In the genomic region with DNA sequence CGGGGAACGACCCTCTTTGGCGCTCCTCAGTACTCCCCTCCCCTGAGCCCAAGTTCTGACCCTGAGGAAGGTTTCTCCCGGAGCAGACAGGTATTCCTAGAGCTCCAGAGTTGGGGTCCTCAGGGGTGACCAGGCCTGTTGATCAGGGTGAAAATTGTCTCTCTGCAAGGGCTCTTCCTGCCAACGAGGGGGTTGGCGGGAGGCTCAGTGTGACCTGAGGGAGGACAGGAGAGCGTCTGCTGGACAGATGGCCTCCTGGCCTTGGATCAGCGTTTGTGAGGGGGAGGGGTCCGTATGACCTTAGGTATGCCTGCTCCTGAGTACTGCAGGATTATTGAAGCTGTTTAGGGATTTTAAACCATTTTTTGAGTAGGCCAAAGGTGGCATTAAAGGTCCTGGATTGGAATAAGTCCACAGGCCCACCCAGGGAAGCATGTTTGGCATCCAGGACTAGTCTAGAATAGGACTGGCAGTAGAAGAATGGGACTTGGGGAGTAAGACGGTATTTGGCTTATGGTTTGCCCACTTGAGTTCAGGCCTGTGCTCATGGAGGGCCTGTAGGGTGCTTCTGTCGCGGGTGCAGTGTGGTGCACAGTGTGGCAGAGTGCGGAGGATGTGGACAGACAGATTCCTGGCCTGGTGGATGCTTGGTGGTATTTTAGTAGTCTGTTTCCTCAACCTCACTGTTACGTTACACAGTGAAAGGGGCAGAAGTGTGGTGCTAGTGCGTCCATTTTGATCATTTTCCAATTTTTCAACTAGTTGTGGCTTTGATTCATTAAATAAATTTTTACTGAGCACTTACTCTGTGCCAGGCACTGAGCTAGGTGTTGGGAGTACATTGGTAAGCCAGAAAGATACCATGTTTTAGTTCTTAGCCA, we compare ENCODE assay signal across 8 cellular contexts. TPM values are rescaled to one million over a fixed set of nuclear protein-coding genes. Genes with fewer than 3 reads are reported as not detected.
A peak's percentile ranks its signal among the peaks of the same experiment; 100 is the strongest.
DNase-seq lines count a peak whose midpoint lies in the region; ATAC-seq and TF ChIP-seq lines count a peak whose summit lies in the region.

No MANE protein-coding gene starts in this region.

- no peaks in the 10 kb centered on the region for H3K27me3 ChIP-seq in prostate gland (replicated peaks; ENCODE audit: insufficient read depth)

- intact Hi-C loops in activated naive CD4-positive, alpha-beta T cell treated with anti-CD3 and anti-CD28 coated beads for 36 hours (cut with micrococcal nuclease) = loop anchor here (1.0 kb wide), 2 partner anchors 12 to 95 kb away; a partner anchor contains a TSS
- intact Hi-C loops in Right ventricle myocardium inferior (cut with DNase I) (loop anchor here (2.0 kb wide), 2 partner anchors 33 to 177 kb away; a partner anchor contains a TSS), prostate gland (cut with DNase I) (loop anchor here (5.0 to 10.0 kb wide), 2 partner anchors 73 to 95 kb away; a partner anchor contains a TSS)

- peaks cover 56% of the 10 kb centered on the region for H3K4me1 Mint-ChIP-seq in activated naive CD4-positive, alpha-beta T cell treated with anti-CD3 and anti-CD28 coated beads for 36 hours (ENCODE audit: low read depth)

- H3K4me3 Mint-ChIP-seq in activated naive CD4-positive, alpha-beta T cell treated with anti-CD3 and anti-CD28 coated beads for 36 hours = peak overlapping the region; percentile 96

- H3K9me3 ChIP-seq in prostate gland = no peaks in the 10 kb centered on the region

- ATAC-seq in HG03066 (IDR thresholded peaks at IDR 0.05; ENCODE audit: low read depth, unreplicated experiment) (peak; percentile 4), Right ventricle myocardium inferior (peak; percentile 15)

- CTCF ChIA-PET in activated naive CD4-positive, alpha-beta T cell treated with anti-CD3 and anti-CD28 coated beads for 36 hours (lab: Charles Lee) = interaction anchor here (0.5 to 1.2 kb wide), 9 partner anchors 10 to 267 kb away, joined by 3 to 6 read pairs (median 3); no protein-coding TSS in a partner anchor

- TF ChIP-seq POLR2A in prostate gland (IDR thresholded peaks at IDR 0.05) = no peak

- H3K9me3 Mint-ChIP-seq in activated naive CD4-positive, alpha-beta T cell treated with anti-CD3 and anti-CD28 coated beads for 36 hours = no peaks in the 10 kb centered on the region

- no peaks in the 10 kb centered on the region for H3K36me3 ChIP-seq in prostate gland

- no peaks in the 10 kb centered on the region for H3K27me3 Mint-ChIP-seq in activated naive CD4-positive, alpha-beta T cell treated with anti-CD3 and anti-CD28 coated beads for 36 hours (ENCODE audit: low read depth)

- peak overlapping the region; percentile 99 to 100 for H3K27ac ChIP-seq in prostate gland

- 11% methylated on average over 15 of the region's 15 CpGs for WGBS in prostate gland

- peak; percentile 63 for DNase-seq in ELF-1 (ENCODE audit: low read depth, low spot score)
- peak; percentile 56 for DNase-seq in RPMI7951 (ENCODE audit: low read depth)
- peak; percentile 76 for DNase-seq in activated naive CD4-positive, alpha-beta T cell treated with anti-CD3 and anti-CD28 coated beads for 36 hours
- DNase-seq in Right ventricle myocardium inferior (ENCODE audit: missing footprints) = no peak
- peak; percentile 11 for DNase-seq in prostate gland (ENCODE audit: low spot score)
- DNase-seq in NCI-H1436 (lab: John Stamatoyannopoulos, UW) = no peak
- no peak for DNase-seq in cerebellar nuclear complex (lab: John Stamatoyannopoulos, UW)

- peaks cover 22% of the 10 kb centered on the region for H3K36me3 Mint-ChIP-seq in activated naive CD4-positive, alpha-beta T cell treated with anti-CD3 and anti-CD28 coated beads for 36 hours (ENCODE audit: low read depth)

- peaks cover 3% of the 10 kb centered on the region for H3K4me1 ChIP-seq in prostate gland (replicated peaks)

- H3K27ac Mint-ChIP-seq in activated naive CD4-positive, alpha-beta T cell treated with anti-CD3 and anti-CD28 coated beads for 36 hours = peak overlapping the region; percentile 90

- H3K4me3 ChIP-seq in prostate gland = peak overlapping the region; percentile 81 to 86

- no peak for TF ChIP-seq CTCF in prostate gland (IDR thresholded peaks at IDR 0.05)

RNA-seq across cellular contexts. Expression of a gene that starts 1.0 kb away (rescaled TPM):
- total RNA-seq in RPMI7951 (2014; rRNA removed; shearing (Covaris generic)) = 6.4 and 7.4 TPM in 2 replicates
- total RNA-seq in activated naive CD4-positive, alpha-beta T cell treated with anti-CD3 and anti-CD28 coated beads for 36 hours = 10 to 100 TPM; 24.2 to 24.3 TPM
- total RNA-seq in Right ventricle myocardium inferior (19.2 TPM), prostate gland (10 to 100 TPM; 20.8 to 38.7 TPM)

RNA-seq across cellular contexts. Expression of a gene that starts 33.4 kb away (rescaled TPM):
- total RNA-seq in RPMI7951 (2014; rRNA removed; shearing (Covaris generic)) = 257 and 259 TPM in 2 replicates
- total RNA-seq in activated naive CD4-positive, alpha-beta T cell treated with anti-CD3 and anti-CD28 coated beads for 36 hours = 10 to 100 TPM; 87.2 to 99.1 TPM
- total RNA-seq in Right ventricle myocardium inferior (84.7 TPM), prostate gland (100 to 1,000 TPM in 1 of 2 donors, 10 to 100 TPM in 1; 91.2 to 115 TPM)

Comparison
In these comparisons a context has a peak if more than half of its experiments do, and no peak if none do; other contexts are left out.
1. DNase-seq: peak in ELF-1 (single experiment), RPMI7951 (single experiment), activated naive CD4-positive, alpha-beta T cell treated with anti-CD3 and anti-CD28 coated beads for 36 hours (single experiment) and prostate gland (single experiment); none in Right ventricle myocardium inferior (single experiment), NCI-H1436 (single experiment) and cerebellar nuclear complex (0 of 2).